In the genomic region with DNA sequence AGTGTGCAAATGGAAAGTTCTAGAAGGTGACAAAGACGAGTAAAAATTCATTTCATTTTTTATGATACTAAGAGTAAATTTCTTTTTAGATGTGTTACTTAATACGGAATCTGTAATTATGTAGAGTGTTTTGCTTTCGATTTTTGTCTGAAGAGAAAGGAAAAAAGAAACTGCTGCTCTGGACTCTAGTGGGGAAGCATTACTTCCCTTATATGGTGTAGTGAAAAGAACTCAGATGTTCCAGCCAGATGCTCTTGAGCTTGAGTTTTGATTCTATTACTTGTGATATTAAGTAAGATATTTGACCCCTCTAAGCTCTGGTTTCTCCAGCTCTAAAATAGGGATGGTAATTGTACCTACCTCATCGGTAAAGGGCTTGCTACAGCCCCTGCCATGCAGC, we compare ENCODE assay signal across 11 cellular contexts. TPM values are rescaled to one million over a fixed set of nuclear protein-coding genes. Genes with fewer than 3 reads are reported as not detected.
DNase-seq lines count a peak whose midpoint lies in the region; ATAC-seq lines count a peak whose summit lies in the region.
"Had no signal": no experiment of that assay in that cellular context is flagged by ENCODE, and none has a peak within 500 bp of the region (broad histone marks: within the 10 kb centered on the region; RNA-seq: fewer than 3 reads in every experiment).

No MANE protein-coding gene starts in this region.

- no peaks in the 10 kb centered on the region for H3K4me1 ChIP-seq in effector memory CD4-positive, alpha-beta T cell (ENCODE audit: control insufficient read depth, insufficient read depth, low read length, poor library complexity, severe bottlenecking)

- ATAC-seq in GM19328 (IDR thresholded peaks at IDR 0.05; ENCODE audit: unreplicated experiment) (peak; percentile 57), HG03097 (IDR thresholded peaks at IDR 0.05; ENCODE audit: low FRiP score, unreplicated experiment) (peak; percentile 68)
- peak; percentile 44 for ATAC-seq in activated naive CD8-positive, alpha-beta T cell treated with anti-CD3 and anti-CD28 coated beads, Interleukin-2, amount 50 U/mL, for 24 hours

- peaks cover 3% of the 10 kb centered on the region for H3K27me3 Mint-ChIP-seq in activated naive CD8-positive, alpha-beta T cell treated with anti-CD3 and anti-CD28 coated beads, Interleukin-2, amount 50 U/mL, for 24 hours
- no peaks in the 10 kb centered on the region for H3K27me3 Mint-ChIP-seq in activated naive CD4-positive, alpha-beta T cell treated with anti-CD3 and anti-CD28 coated beads for 36 hours (ENCODE audit: low read depth)

- H3K9me3 Mint-ChIP-seq in activated naive CD8-positive, alpha-beta T cell treated with anti-CD3 and anti-CD28 coated beads, Interleukin-2, amount 50 U/mL, for 24 hours = no peaks in the 10 kb centered on the region
- no peaks in the 10 kb centered on the region for H3K9me3 Mint-ChIP-seq in activated naive CD4-positive, alpha-beta T cell treated with anti-CD3 and anti-CD28 coated beads for 36 hours

- CTCF ChIA-PET in activated naive CD4-positive, alpha-beta T cell treated with anti-CD3 and anti-CD28 coated beads for 36 hours (lab: Charles Lee) = interaction anchor here (0.7 to 1.9 kb wide), 3 partner anchors 12 to 64 kb away, joined by 3 to 7 read pairs (median 3); no protein-coding TSS in a partner anchor

- no peak overlapping the region for H3K27ac ChIP-seq in effector memory CD4-positive, alpha-beta T cell (ENCODE audit: insufficient read depth, low read length, poor library complexity, severe bottlenecking)
- H3K27ac ChIP-seq: GM23248, RWPE1 had no signal

- peak; percentile 54 for DNase-seq in DMS 273 (lab: John Stamatoyannopoulos, UW; ENCODE audit: unreplicated experiment)
- no peak for DNase-seq in activated naive CD8-positive, alpha-beta T cell treated with anti-CD3 and anti-CD28 coated beads, Interleukin-2, amount 50 U/mL, for 24 hours
- no peak for DNase-seq in effector memory CD4-positive, alpha-beta T cell
- no peak for DNase-seq in activated naive CD4-positive, alpha-beta T cell treated with anti-CD3 and anti-CD28 coated beads for 36 hours
- no peak for DNase-seq in NCI-H524 treated with DMSO at 0.1 percent for 48 hours (lab: John Stamatoyannopoulos, UW)
- DNase-seq in NCI-H510A (lab: John Stamatoyannopoulos, UW) = no peak
- DNase-seq: cerebellar nuclear complex, GM23248 had no signal

- H3K4me3 ChIP-seq in effector memory CD4-positive, alpha-beta T cell (ENCODE audit: insufficient read depth, low read depth, low read length, poor library complexity, severe bottlenecking) = no peak overlapping the region
- H3K4me3 ChIP-seq: GM23248 had no signal

- intact Hi-C loops in activated naive CD4-positive, alpha-beta T cell treated with anti-CD3 and anti-CD28 coated beads for 36 hours (cut with micrococcal nuclease) = no loop called here

- H3K27ac Mint-ChIP-seq in activated naive CD8-positive, alpha-beta T cell treated with anti-CD3 and anti-CD28 coated beads, Interleukin-2, amount 50 U/mL, for 24 hours = peak overlapping the region; percentile 52
- no peak overlapping the region for H3K27ac Mint-ChIP-seq in activated naive CD4-positive, alpha-beta T cell treated with anti-CD3 and anti-CD28 coated beads for 36 hours

- no peaks in the 10 kb centered on the region for H3K36me3 ChIP-seq in effector memory CD4-positive, alpha-beta T cell (ENCODE audit: control insufficient read depth, insufficient read depth, low read length)

- H3K4me3 Mint-ChIP-seq in activated naive CD8-positive, alpha-beta T cell treated with anti-CD3 and anti-CD28 coated beads, Interleukin-2, amount 50 U/mL, for 24 hours = no peak overlapping the region
- no peak overlapping the region for H3K4me3 Mint-ChIP-seq in activated naive CD4-positive, alpha-beta T cell treated with anti-CD3 and anti-CD28 coated beads for 36 hours

- H3K4me1 Mint-ChIP-seq in activated naive CD8-positive, alpha-beta T cell treated with anti-CD3 and anti-CD28 coated beads, Interleukin-2, amount 50 U/mL, for 24 hours = peaks cover 15% of the 10 kb centered on the region
- peaks cover 14% of the 10 kb centered on the region for H3K4me1 Mint-ChIP-seq in activated naive CD4-positive, alpha-beta T cell treated with anti-CD3 and anti-CD28 coated beads for 36 hours (ENCODE audit: low read depth)

- no peaks in the 10 kb centered on the region for H3K9me3 ChIP-seq in effector memory CD4-positive, alpha-beta T cell (ENCODE audit: control insufficient read depth, low read length)

- H3K27me3 ChIP-seq in effector memory CD4-positive, alpha-beta T cell (replicated peaks; ENCODE audit: control insufficient read depth, insufficient read depth, low read length, poor library complexity, severe bottlenecking) = no peaks in the 10 kb centered on the region

- H3K36me3 Mint-ChIP-seq in activated naive CD8-positive, alpha-beta T cell treated with anti-CD3 and anti-CD28 coated beads, Interleukin-2, amount 50 U/mL, for 24 hours (ENCODE audit: low read depth) = no peaks in the 10 kb centered on the region
- H3K36me3 Mint-ChIP-seq in activated naive CD4-positive, alpha-beta T cell treated with anti-CD3 and anti-CD28 coated beads for 36 hours (ENCODE audit: low read depth) = no peaks in the 10 kb centered on the region

RNA-seq across cellular contexts. Expression of a gene that starts 12.2 kb away (rescaled TPM):
- total RNA-seq in activated naive CD4-positive, alpha-beta T cell treated with anti-CD3 and anti-CD28 coated beads for 36 hours = under 1 TPM; 0.12 to 0.29 TPM

RNA-seq across cellular contexts. Expression of a gene that starts 29.8 kb away (rescaled TPM):
- 10 to 100 TPM; 76.7 to 81.3 TPM for total RNA-seq in activated naive CD4-positive, alpha-beta T cell treated with anti-CD3 and anti-CD28 coated beads for 36 hours
